Comparison of ENCODE assay signal across 10 cellular contexts in the genomic region with DNA sequence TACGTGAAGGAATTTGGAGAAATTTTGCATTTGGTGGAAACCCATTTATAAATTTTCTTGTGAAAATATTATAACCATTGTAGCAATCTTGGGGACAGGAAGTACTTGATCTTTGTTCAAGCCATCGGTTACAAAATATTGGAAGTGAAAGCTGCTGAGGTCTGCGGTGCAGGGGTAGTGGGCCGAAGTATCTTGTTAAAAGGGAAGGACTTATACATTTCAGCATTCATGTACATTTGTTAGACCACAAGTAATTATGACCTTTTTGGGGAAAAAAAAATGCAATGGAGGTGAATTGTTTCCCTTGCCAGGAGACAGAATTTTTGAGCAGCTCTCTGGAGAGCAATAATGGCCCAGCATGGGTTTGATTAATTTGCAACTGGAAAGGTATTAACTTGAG.
DNase-seq lines count a peak whose midpoint lies in the region; ATAC-seq and TF ChIP-seq lines count a peak whose summit lies in the region.
"Had no signal": no experiment of that assay in that cellular context is flagged by ENCODE, and none has a peak within 500 bp of the region (broad histone marks: within the 10 kb centered on the region; RNA-seq: fewer than 3 reads in every experiment).

No MANE protein-coding gene starts in this region.

- H3K4me1 ChIP-seq in PC-3 (ENCODE audit: insufficient read depth, low read length), result no peaks in the 10 kb centered on the region
- H3K4me1 ChIP-seq: prostate gland had no signal

- H3F3A ChIP-seq in PC-3 (ENCODE audit: low read length, unreplicated experiment), result no peaks in the 10 kb centered on the region

- no peaks in the 10 kb centered on the region for H4K20me1 ChIP-seq in PC-3 (ENCODE audit: low read length)

- intact Hi-C loops in PC-3 (cut with micrococcal nuclease), result no loop called here

- peaks cover 2% of the 10 kb centered on the region for H3K36me3 Mint-ChIP-seq in T-helper 17 cell (ENCODE audit: low read depth)

- no peak overlapping the region for H3K4me3 ChIP-seq in PC-3 (ENCODE audit: low read length)
- H3K4me3 ChIP-seq: prostate gland had no signal

- BruUV-seq in PC-3 (replicated peaks; lab: Mats Ljungman, UMichigan), result no TSS peak

- H3K27me3 Mint-ChIP-seq in T-helper 17 cell, result peaks cover 47% of the 10 kb centered on the region

- no peaks in the 10 kb centered on the region for H3K4me1 Mint-ChIP-seq in T-helper 17 cell

- no peak overlapping the region for H3K9ac ChIP-seq in PC-3 (ENCODE audit: low read length)

- H3K27me3 ChIP-seq in PC-3 (ENCODE audit: low read length), result no peaks in the 10 kb centered on the region

- H3K4me3 Mint-ChIP-seq in T-helper 17 cell, result no peak overlapping the region

- H2AFZ ChIP-seq in PC-3 (ENCODE audit: low read length), result no peak overlapping the region

- no peak overlapping the region for H3K4me2 ChIP-seq in PC-3 (ENCODE audit: low read length)

- TF ChIP-seq CTCF in PC-3 (conservative IDR thresholded peaks at IDR 0.05; ENCODE audit: low read depth, low read length), result no peak

- H3K36me3 ChIP-seq in PC-3 (ENCODE audit: low read depth, low read length), result no peaks in the 10 kb centered on the region
- H3K36me3 ChIP-seq: prostate gland had no signal

- no peaks in the 10 kb centered on the region for H3K9me2 ChIP-seq in PC-3 (replicated peaks; ENCODE audit: low read length)

- CTCF ChIA-PET in PC-3 (lab: Charles Lee), result interaction anchor here (0.6 kb wide), 1 partner anchor 185 kb away, joined by 3 read pairs; no protein-coding TSS in a partner anchor

- no peak overlapping the region for H3K27ac Mint-ChIP-seq in T-helper 17 cell

- DNase-seq in SKM-1 treated with dmso at 0.1 percent for 144 hours (lab: John Stamatoyannopoulos, UW; ENCODE audit: unreplicated experiment), result peak; percentile 80
- DNase-seq in T-helper 17 cell, result no peak
- DNase-seq in PC-3, result no peak
- no peak for DNase-seq in AG08396 (ENCODE audit: low spot score)
- no peak for DNase-seq in medulla oblongata (ENCODE audit: extremely low spot score)
- DNase-seq: DMS 273 treated with DMSO at 0.1 percent for 48 hours had no signal

- no peaks in the 10 kb centered on the region for H3K79me2 ChIP-seq in PC-3 (ENCODE audit: low read length)

- H3K9me3 ChIP-seq in T-helper 17 cell (ENCODE audit: control insufficient read depth, low read length, poor library complexity, severe bottlenecking) (no peaks in the 10 kb centered on the region), PC-3 (ENCODE audit: low read length) (no peaks in the 10 kb centered on the region)
- H3K9me3 ChIP-seq: prostate gland had no signal

- ATAC-seq in GM18502 (IDR thresholded peaks at IDR 0.05; ENCODE audit: poor library complexity, unreplicated experiment) (peak; percentile 90), GM21381 (IDR thresholded peaks at IDR 0.05; ENCODE audit: unreplicated experiment) (peak; percentile 99), HG03135 (IDR thresholded peaks at IDR 0.05; ENCODE audit: unreplicated experiment) (peak; percentile 94), T-helper 17 cell (no peak), PC-3 (no peak)

- POLR2A ChIA-PET in PC-3 (lab: Charles Lee; ENCODE audit: unreplicated experiment), result no interaction called here

- no peak overlapping the region for H3K27ac ChIP-seq in PC-3 (ENCODE audit: low read length)
- H3K27ac ChIP-seq: prostate gland had no signal

Comparison
In these comparisons a context has a peak if more than half of its experiments do, and no peak if none do; other contexts are left out.
1. ATAC-seq: peak in GM18502 (single experiment), GM21381 (single experiment) and HG03135 (single experiment); none in T-helper 17 cell (single experiment) and PC-3 (single experiment).